Comparison of ENCODE assay signal across 2 cellular contexts in the genomic region with DNA sequence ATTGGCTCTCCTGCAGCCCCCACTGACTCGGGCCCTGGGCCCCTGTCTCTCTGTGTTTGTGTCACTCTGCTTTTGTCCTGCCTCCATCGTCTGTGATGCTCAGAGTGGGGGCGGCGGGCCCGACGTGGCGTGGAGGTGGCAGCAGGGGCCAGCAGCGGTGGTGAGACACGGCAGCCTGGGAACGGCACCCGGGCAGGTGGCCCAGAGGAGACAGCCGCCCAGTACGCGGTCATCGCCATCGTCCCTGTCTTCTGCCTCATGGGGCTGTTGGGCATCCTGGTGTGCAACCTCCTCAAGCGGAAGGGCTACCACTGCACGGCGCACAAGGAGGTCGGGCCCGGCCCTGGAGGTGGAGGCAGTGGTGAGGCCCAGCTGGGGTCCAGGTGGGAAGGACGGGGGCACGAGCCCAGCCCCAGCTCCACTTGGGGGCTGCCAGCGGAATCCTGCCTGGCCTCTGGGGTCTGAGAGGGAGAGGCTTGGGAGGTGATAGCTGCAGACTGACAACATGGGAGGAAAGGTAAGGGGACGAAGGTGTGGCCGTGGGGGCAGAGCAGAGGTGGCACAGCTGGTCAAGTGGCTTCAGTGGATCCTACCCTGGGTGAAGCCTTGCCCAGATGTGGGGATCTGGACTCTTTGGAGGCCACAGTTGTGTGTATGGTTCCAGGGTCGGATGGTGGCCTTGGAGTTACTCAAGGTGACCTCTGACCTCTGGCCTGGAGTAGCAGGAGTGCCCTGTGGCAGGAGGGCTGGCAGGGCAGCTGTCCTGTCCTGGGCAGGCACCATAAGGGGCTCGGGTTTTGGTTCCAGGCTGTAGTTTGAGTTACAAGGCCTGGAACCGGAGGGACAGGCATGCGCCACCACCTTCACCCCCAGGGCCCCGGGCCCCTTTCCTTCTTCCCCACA.
TF ChIP-seq lines count a peak whose summit lies in the region.

No MANE protein-coding gene starts in this region.

TF ChIP-seq in IMR-90, 13 proteins besides CTCF, POLR2A, EP300 and RAD21:
- TF ChIP-seq MAFK (IDR thresholded peaks at IDR 0.05; ENCODE audit: low read depth, low read length), result no peak
- no peak for TF ChIP-seq CHD1 (IDR thresholded peaks at IDR 0.05; ENCODE audit: low read depth, low read length)
- TF ChIP-seq BHLHE40 (IDR thresholded peaks at IDR 0.05; ENCODE audit: low read depth, low read length), result no peak
- TF ChIP-seq CEBPB (IDR thresholded peaks at IDR 0.05; ENCODE audit: low read depth, low read length), result no peak
- no peak for TF ChIP-seq MAZ (IDR thresholded peaks at IDR 0.05; ENCODE audit: borderline replicate concordance, low read depth, low read length)
- TF ChIP-seq MXI1 (IDR thresholded peaks at IDR 0.05; ENCODE audit: borderline replicate concordance, low read depth, low read length), result no peak
- no peak for TF ChIP-seq FOS (IDR thresholded peaks at IDR 0.05; ENCODE audit: low read depth, low read length)
- TF ChIP-seq, protein P1, sequence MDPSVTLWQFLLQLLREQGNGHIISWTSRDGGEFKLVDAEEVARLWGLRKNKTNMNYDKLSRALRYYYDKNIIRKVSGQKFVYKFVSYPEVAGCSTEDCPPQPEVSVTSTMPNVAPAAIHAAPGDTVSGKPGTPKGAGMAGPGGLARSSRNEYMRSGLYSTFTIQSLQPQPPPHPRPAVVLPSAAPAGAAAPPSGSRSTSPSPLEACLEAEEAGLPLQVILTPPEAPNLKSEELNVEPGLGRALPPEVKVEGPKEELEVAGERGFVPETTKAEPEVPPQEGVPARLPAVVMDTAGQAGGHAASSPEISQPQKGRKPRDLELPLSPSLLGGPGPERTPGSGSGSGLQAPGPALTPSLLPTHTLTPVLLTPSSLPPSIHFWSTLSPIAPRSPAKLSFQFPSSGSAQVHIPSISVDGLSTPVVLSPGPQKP (IDR thresholded peaks at IDR 0.05; ENCODE audit: borderline replicate concordance, low read depth, low read length), result no peak
- no peak for TF ChIP-seq RCOR1 (IDR thresholded peaks at IDR 0.05; ENCODE audit: insufficient replicate concordance, low read length)
- TF ChIP-seq NFE2L2 (IDR thresholded peaks at IDR 0.05; ENCODE audit: low read depth, low read length), result no peak
- TF ChIP-seq, protein P2, sequence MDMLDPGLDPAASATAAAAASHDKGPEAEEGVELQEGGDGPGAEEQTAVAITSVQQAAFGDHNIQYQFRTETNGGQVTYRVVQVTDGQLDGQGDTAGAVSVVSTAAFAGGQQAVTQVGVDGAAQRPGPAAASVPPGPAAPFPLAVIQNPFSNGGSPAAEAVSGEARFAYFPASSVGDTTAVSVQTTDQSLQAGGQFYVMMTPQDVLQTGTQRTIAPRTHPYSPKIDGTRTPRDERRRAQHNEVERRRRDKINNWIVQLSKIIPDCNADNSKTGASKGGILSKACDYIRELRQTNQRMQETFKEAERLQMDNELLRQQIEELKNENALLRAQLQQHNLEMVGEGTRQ (IDR thresholded peaks at IDR 0.05; ENCODE audit: low read depth, low read length), result no peak
- no peak for TF ChIP-seq SMC3 (IDR thresholded peaks at IDR 0.05; ENCODE audit: low read depth, low read length)
- no peak for TF ChIP-seq RFX5 (IDR thresholded peaks at IDR 0.05; ENCODE audit: low read depth, low read length)

TF ChIP-seq in HEK293T, 16 proteins besides CTCF, POLR2A, EP300 and RAD21:
- TF ChIP-seq ARNT (IDR thresholded peaks at IDR 0.05) (no peak), SP1 (IDR thresholded peaks at IDR 0.05) (no peak), L3MBTL2 (conservative IDR thresholded peaks at IDR 0.05) (no peak), SUZ12 (IDR thresholded peaks at IDR 0.05) (no peak), TARDBP (IDR thresholded peaks at IDR 0.05) (no peak), FOXM1 (IDR thresholded peaks at IDR 0.05; ENCODE audit: borderline replicate concordance) (no peak)
